In the genomic region with DNA sequence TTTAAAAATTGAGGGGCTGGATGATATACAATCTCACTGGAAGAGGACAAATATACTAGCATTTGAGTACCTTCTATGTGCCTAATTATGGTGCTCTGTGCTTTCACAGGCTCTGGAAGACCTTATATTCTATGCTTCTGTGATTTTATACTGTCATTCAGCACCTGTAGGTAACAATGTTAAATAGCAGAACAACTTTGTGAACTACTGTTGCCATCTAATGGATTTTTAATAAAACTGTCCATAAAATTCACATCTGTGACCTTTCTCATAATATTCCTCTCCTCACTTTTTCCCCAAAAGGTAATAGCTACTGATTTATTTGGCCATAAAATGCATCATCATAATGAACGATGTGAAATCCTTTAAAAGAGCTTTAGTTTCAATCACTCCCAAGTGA, we compare ENCODE assay signal across 26 cellular contexts. TPM values are rescaled to one million over a fixed set of nuclear protein-coding genes. Genes with fewer than 3 reads are reported as not detected.
"Had no signal": no experiment of that assay in that cellular context is flagged by ENCODE, and none has a peak within 500 bp of the region (broad histone marks: within the 10 kb centered on the region; RNA-seq: fewer than 3 reads in every experiment).

No MANE protein-coding gene starts in this region.

- H3K9me3 ChIP-seq: adrenal gland, breast epithelium had no signal

- H3K4me1 ChIP-seq: adrenal gland, breast epithelium had no signal

- H3K36me3 Mint-ChIP-seq: activated naive CD8-positive, alpha-beta T cell treated with anti-CD3 and anti-CD28 coated beads, Interleukin-2, amount 10 ng/mL, durations not matched to agents 7 days and 5 days had no signal

- H3K9me3 Mint-ChIP-seq: activated CD8-positive, alpha-beta T cell treated with anti-CD3 and anti-CD28 coated beads for 36 hours; activated naive CD8-positive, alpha-beta T cell treated with anti-CD3 and anti-CD28 coated beads, Interleukin-2, amount 10 ng/mL, durations not matched to agents 7 days and 5 days; activated T-cell treated with anti-CD3 and anti-CD28 coated beads, Interleukin-2, amount 50 U/mL, for 72 hours; T-helper 1 cell treated with Interleukin-12 subunit alpha and Interleukin-12 subunit beta and Interleukin-4 antibody, amounts not matched to agents 30 μg/mL and 1 μg/mL, for 36 hours had no signal

- DNase-seq: activated CD4-positive, alpha-beta T cell treated with anti-CD3 and anti-CD28 coated beads for 4 hours; activated CD8-positive, alpha-beta memory T cell treated with anti-CD3 and anti-CD28 coated beads, Interleukin-2, amount 50 U/mL, for 4 hours; activated CD8-positive, alpha-beta T cell treated with anti-CD3 and anti-CD28 coated beads for 36 hours; activated naive CD4-positive, alpha-beta T cell treated with anti-CD3 and anti-CD28 coated beads, Interleukin-2, amount 50 U/mL, for 16 hours; activated naive CD8-positive, alpha-beta T cell treated with anti-CD3 and anti-CD28 coated beads, Interleukin-2, amount 10 ng/mL, durations not matched to agents 7 days and 5 days; activated T-cell treated with anti-CD3 and anti-CD28 coated beads, Interleukin-2, amount 50 U/mL, for 72 hours; adrenal gland; anterior cingulate cortex; caudate nucleus; Karpas-422; NCI-H1092; NCI-H1417 treated with DMSO at 0.1 percent for 48 hours; NCI-H1694; NCI-H2029; NCI-H2171; NCI-H226; NCI-H526 treated with DMSO at 0.1 percent for 48 hours; NK-92 treated with Interleukin-12 subunit alpha and Interleukin-12 subunit beta, amount 100 ng/mL, for 24 hours; PC-3; SHP77 treated with DMSO at 0.1 percent for 48 hours had no signal

- ATAC-seq: activated CD4-positive, CD25-positive, alpha-beta regulatory T cell treated with anti-CD3 and anti-CD28 coated beads, Interleukin-2, amount 50 U/mL, for 24 hours; activated CD8-positive, alpha-beta T cell treated with anti-CD3 and anti-CD28 coated beads for 36 hours; activated T-cell treated with anti-CD3 and anti-CD28 coated beads, Interleukin-2, amount 50 U/mL, for 72 hours; K562; PC-3 had no signal

- H3K4me3 Mint-ChIP-seq: activated CD8-positive, alpha-beta T cell treated with anti-CD3 and anti-CD28 coated beads for 36 hours; activated naive CD8-positive, alpha-beta T cell treated with anti-CD3 and anti-CD28 coated beads, Interleukin-2, amount 10 ng/mL, durations not matched to agents 7 days and 5 days; activated T-cell treated with anti-CD3 and anti-CD28 coated beads, Interleukin-2, amount 50 U/mL, for 72 hours; T-helper 1 cell treated with Interleukin-12 subunit alpha and Interleukin-12 subunit beta and Interleukin-4 antibody, amounts not matched to agents 30 μg/mL and 1 μg/mL, for 36 hours had no signal

- H3K36me3 ChIP-seq: adrenal gland, breast epithelium had no signal

- H3K4me3 ChIP-seq: adrenal gland, breast epithelium, K562 had no signal

- H3K27ac Mint-ChIP-seq: activated CD8-positive, alpha-beta T cell treated with anti-CD3 and anti-CD28 coated beads for 36 hours; activated naive CD8-positive, alpha-beta T cell treated with anti-CD3 and anti-CD28 coated beads, Interleukin-2, amount 10 ng/mL, durations not matched to agents 7 days and 5 days; activated T-cell treated with anti-CD3 and anti-CD28 coated beads, Interleukin-2, amount 50 U/mL, for 72 hours; T-helper 1 cell treated with Interleukin-12 subunit alpha and Interleukin-12 subunit beta and Interleukin-4 antibody, amounts not matched to agents 30 μg/mL and 1 μg/mL, for 36 hours had no signal

- H3K27ac ChIP-seq: adrenal gland, breast epithelium had no signal

- H3K27me3 Mint-ChIP-seq: activated CD8-positive, alpha-beta T cell treated with anti-CD3 and anti-CD28 coated beads for 36 hours; activated naive CD8-positive, alpha-beta T cell treated with anti-CD3 and anti-CD28 coated beads, Interleukin-2, amount 10 ng/mL, durations not matched to agents 7 days and 5 days had no signal

- H3K4me1 Mint-ChIP-seq: activated naive CD8-positive, alpha-beta T cell treated with anti-CD3 and anti-CD28 coated beads, Interleukin-2, amount 10 ng/mL, durations not matched to agents 7 days and 5 days had no signal

RNA-seq across cellular contexts. Expression of a gene that starts 21.9 kb away (rescaled TPM):
- total RNA-seq: activated CD8-positive, alpha-beta T cell treated with anti-CD3 and anti-CD28 coated beads for 36 hours; activated naive CD8-positive, alpha-beta T cell treated with anti-CD3 and anti-CD28 coated beads, Interleukin-2, amount 10 ng/mL, durations not matched to agents 7 days and 5 days; activated T-cell treated with anti-CD3 and anti-CD28 coated beads, Interleukin-2, amount 50 U/mL, for 72 hours; breast epithelium; K562; NCI-H460; PC-3; SK-MEL-5 had no signal
- polyA plus RNA-seq: adrenal gland, K562 had no signal
